8 cellular contexts compared by ENCODE assay signal in the genomic region with DNA sequence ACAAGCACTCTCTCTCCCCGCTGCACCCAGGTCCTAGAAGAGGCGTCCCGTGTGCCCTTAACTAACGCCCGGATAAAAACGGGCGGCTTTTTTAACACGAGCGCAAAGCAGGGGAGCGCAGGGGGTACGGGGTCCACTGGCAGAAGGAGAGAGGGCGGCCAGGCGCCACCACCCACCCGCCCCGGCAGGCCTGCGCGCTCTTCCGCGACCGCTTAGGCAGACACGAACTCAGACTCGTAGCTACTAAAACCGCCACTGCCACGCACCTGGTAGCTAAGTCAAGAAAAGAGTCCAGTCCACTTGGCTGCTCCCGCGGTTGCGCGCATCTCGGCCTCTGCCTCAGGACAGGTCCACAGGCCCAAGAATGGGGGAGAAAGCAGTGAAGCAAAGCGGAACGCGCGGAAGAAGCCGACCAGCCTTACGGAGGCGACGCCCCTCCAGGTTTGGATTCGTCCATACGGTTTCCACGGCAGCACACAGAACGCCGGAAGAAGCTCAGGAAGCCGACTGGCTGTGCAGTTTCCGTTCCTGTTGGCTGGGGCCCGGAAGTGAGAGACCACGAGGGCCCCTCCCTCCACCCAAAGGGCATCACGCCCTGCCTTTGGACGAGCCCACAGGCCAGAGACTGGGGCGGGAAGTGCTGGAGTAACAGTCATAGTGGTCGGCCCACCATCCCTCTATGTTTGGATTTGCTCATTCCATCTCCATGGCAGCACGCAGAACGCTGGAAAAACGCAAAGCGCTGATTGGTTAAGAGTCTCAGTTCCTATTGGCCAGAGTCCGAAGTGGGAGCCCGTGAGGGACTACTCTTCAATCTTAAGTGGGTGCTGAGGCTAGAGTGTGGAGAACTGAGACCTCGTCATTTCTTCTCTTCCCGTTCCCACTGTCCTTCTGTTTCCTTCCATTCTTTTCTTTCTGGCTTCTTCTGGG. TPM values are rescaled to one million over a fixed set of nuclear protein-coding genes. Genes with fewer than 3 reads are reported as not detected.
A peak's percentile ranks its signal among the peaks of the same experiment; 100 is the strongest.
DNase-seq lines count a peak whose midpoint lies in the region; ATAC-seq and TF ChIP-seq lines count a peak whose summit lies in the region.

A gene (minus strand): TSS at position 354 of the 930 bp plus-strand sequence. CDS start 7,344 bp downstream, outside the sequence.

- peak within 1 kb of the TSS; percentile 94 for H3K27ac Mint-ChIP-seq in activated CD4-positive, alpha-beta T cell treated with anti-CD3 and anti-CD28 coated beads, Interleukin-2, amount 10 ng/mL, durations not matched to agents 24 days and 14 days

- intact Hi-C loops in activated CD4-positive, alpha-beta T cell treated with anti-CD3 and anti-CD28 coated beads, Interleukin-2, amount 10 ng/mL, durations not matched to agents 24 days and 14 days (cut with micrococcal nuclease) = loop anchor here (1.0 to 2.0 kb wide), 4 partner anchors 51 to 1653 kb away; a partner anchor contains a TSS
- intact Hi-C loops in left colon (cut with DNase I, micrococcal nuclease) = loop anchor here in 1 of 2 donors (5.0 kb wide), 1 partner anchor 50 kb away; no protein-coding TSS in a partner anchor

- peak within 1 kb of the TSS; percentile 81 for H3K4me3 ChIP-seq in BE2C (ENCODE audit: low read depth, low read length)
- peak within 1 kb of the TSS; percentile 80 for H3K4me3 ChIP-seq in coronary artery

- no peaks in the 10 kb centered on the region for H3K36me3 ChIP-seq in BE2C

- H3K4me3 Mint-ChIP-seq in activated CD4-positive, alpha-beta T cell treated with anti-CD3 and anti-CD28 coated beads, Interleukin-2, amount 10 ng/mL, durations not matched to agents 24 days and 14 days = peak within 1 kb of the TSS; percentile 92

- H3K4me1 ChIP-seq in BE2C = no peaks in the 10 kb centered on the region

- DNase-seq in BE2C = peak; percentile 90
- DNase-seq in GM19240 (ENCODE audit: insufficient read length, low spot score) = peak; percentile 81
- peak; percentile 99 for DNase-seq in NCI-H526 (lab: John Stamatoyannopoulos, UW)
- peak; percentile 98 for DNase-seq in activated CD4-positive, alpha-beta T cell treated with anti-CD3 and anti-CD28 coated beads, Interleukin-2, amount 10 ng/mL, durations not matched to agents 24 days and 14 days
- peak; percentile 99 for DNase-seq in coronary artery (ENCODE audit: low spot score)
- DNase-seq in left colon = peak; percentile 96 to 98
- DNase-seq in stimulated activated CD4-positive, alpha-beta T cell treated with anti-CD3 and anti-CD28 coated beads, Interleukin-1b, Interleukin-23, amount 100 ng/mL, for 48 hours = peak; percentile 96

- H3K27ac ChIP-seq in coronary artery = peak within 1 kb of the TSS; percentile 73 to 79

- H3K27me3 ChIP-seq in BE2C = no peaks in the 10 kb centered on the region

- peak; percentile 94 for ATAC-seq in HG03460 (IDR thresholded peaks at IDR 0.05; ENCODE audit: unreplicated experiment)
- ATAC-seq in left colon = peak; percentile 96

- peaks cover 9% of the 10 kb centered on the region for H3K4me1 Mint-ChIP-seq in activated CD4-positive, alpha-beta T cell treated with anti-CD3 and anti-CD28 coated beads, Interleukin-2, amount 10 ng/mL, durations not matched to agents 24 days and 14 days

- H3K36me3 Mint-ChIP-seq in activated CD4-positive, alpha-beta T cell treated with anti-CD3 and anti-CD28 coated beads, Interleukin-2, amount 10 ng/mL, durations not matched to agents 24 days and 14 days (ENCODE audit: low read depth) = peaks cover 1% of the 10 kb centered on the region

- H3K9me3 ChIP-seq in BE2C = no peaks in the 10 kb centered on the region

- no peak for TF ChIP-seq CTCF in BE2C (IDR thresholded peaks at IDR 0.05; ENCODE audit: low read depth, low read length)
- no peak for TF ChIP-seq CTCF in coronary artery (IDR thresholded peaks at IDR 0.05)

- no peaks in the 10 kb centered on the region for H3K9me3 Mint-ChIP-seq in activated CD4-positive, alpha-beta T cell treated with anti-CD3 and anti-CD28 coated beads, Interleukin-2, amount 10 ng/mL, durations not matched to agents 24 days and 14 days

- peaks cover 1% of the 10 kb centered on the region for H3K27me3 Mint-ChIP-seq in activated CD4-positive, alpha-beta T cell treated with anti-CD3 and anti-CD28 coated beads, Interleukin-2, amount 10 ng/mL, durations not matched to agents 24 days and 14 days

RNA-seq across cellular contexts. Expression of the gene that starts here (rescaled TPM):
- polyA plus RNA-seq in BE2C (2012; ENCODE audit: insufficient read depth, insufficient read length, low read depth) = 0.54 TPM
- 6.3 and 10.2 TPM in 2 replicates for total RNA-seq in activated CD4-positive, alpha-beta T cell treated with anti-CD3 and anti-CD28 coated beads, Interleukin-2, amount 10 ng/mL, durations not matched to agents 24 days and 14 days
- 1 to 10 TPM; 5.3 to 5.7 TPM for total RNA-seq in left colon

Comparison
In these comparisons a context has a peak if more than half of its experiments do, and no peak if none do; other contexts are left out.
1. Peak in every context shown above with its lines: DNase-seq, ATAC-seq, H3K4me3 ChIP-seq and H3K27ac ChIP-seq.